ENCODE assay signal across 34 cellular contexts in the genomic region with DNA sequence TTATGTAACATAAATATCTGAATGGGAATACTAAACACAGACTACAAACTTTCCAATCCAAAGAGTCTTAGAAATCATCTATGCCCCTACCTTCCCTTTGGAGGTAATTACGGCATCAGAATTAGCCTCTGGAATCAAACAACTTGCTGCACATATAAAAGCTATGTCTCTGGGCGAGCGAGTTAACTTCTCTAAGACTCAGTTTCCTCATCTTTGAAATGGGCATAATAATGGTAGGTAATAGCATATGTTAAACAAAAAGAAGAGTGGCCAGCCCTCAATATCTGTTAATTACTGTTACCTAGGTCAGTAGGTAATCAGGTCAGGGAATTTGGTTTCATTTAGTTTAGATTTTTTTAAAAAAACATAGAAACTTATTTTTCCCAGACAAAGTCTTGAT.
"Had no signal": no experiment of that assay in that cellular context is flagged by ENCODE, and none has a peak within 500 bp of the region (broad histone marks: within the 10 kb centered on the region; RNA-seq: fewer than 3 reads in every experiment).

No MANE protein-coding gene starts in this region.

- H3K9me3 ChIP-seq: MG63 had no signal

- DNase-seq: Karpas-422, Kasumi-1, MG63, MM.1S, MV-4-11, NCI-H1048, NCI-H1092, NCI-H1092 treated with DMSO at 0.1 percent for 48 hours, NCI-H1105, NCI-H1105 treated with DMSO at 0.1 percent for 48 hours, NCI-H1417, NCI-H1417 treated with DMSO at 0.1 percent for 48 hours, NCI-H1436, NCI-H1436 treated with DMSO at 0.1 percent for 48 hours, NCI-H146, NCI-H1694, NCI-H1694 treated with DMSO at 0.1 percent for 48 hours, NCI-H187, NCI-H187 treated with DMSO at 0.1 percent for 48 hours, NCI-H1930, NCI-H2029, NCI-H2029 treated with DMSO at 0.1 percent for 48 hours, NCI-H2081, NCI-H2081 treated with DMSO at 0.1 percent for 48 hours, NCI-H2107, NCI-H2171, NCI-H2171 treated with DMSO at 0.1 percent for 48 hours, NCI-H2227 treated with DMSO at 0.1 percent for 48 hours, NCI-H226, NCI-H345, NCI-H446, NCI-H446 treated with DMSO at 0.1 percent for 48 hours, NCI-H510A, NCI-H510A treated with DMSO at 0.1 percent for 48 hours had no signal

- H3K27me3 ChIP-seq: MG63 had no signal

- H3K36me3 ChIP-seq: MG63 had no signal

- H3K4me3 ChIP-seq: MG63 had no signal
